Comparison of ENCODE assay signal across 8 cellular contexts in genomic region chr11:102341844-102342318, GRCh38. TPM values are rescaled to one million over a fixed set of nuclear protein-coding genes. Genes with fewer than 3 reads are reported as not detected.
DNase-seq lines count a peak whose midpoint lies in the region; ATAC-seq and TF ChIP-seq lines count a peak whose summit lies in the region.

No MANE protein-coding gene starts in this region.

- intact Hi-C loops in adrenal gland (cut with DNase I), result loop anchor here (5.0 kb wide), 2 partner anchors 150 to 155 kb away; no protein-coding TSS in a partner anchor
- intact Hi-C loops in left ventricle myocardium inferior (cut with micrococcal nuclease), result loop anchor here (5.0 kb wide), 2 partner anchors 55 to 155 kb away; no protein-coding TSS in a partner anchor

- no peak for ATAC-seq in HG03097 (IDR thresholded peaks at IDR 0.05; ENCODE audit: low FRiP score, unreplicated experiment)

- no peaks in the 10 kb centered on the region for H3K9me3 ChIP-seq in adrenal gland (replicated peaks in 1 of 3)
- no peaks in the 10 kb centered on the region for H3K9me3 ChIP-seq in left ventricle myocardium inferior (replicated peaks)

- peak; percentile 73 for TF ChIP-seq CTCF in GM10248 (IDR thresholded peaks at IDR 0.05; ENCODE audit: control extremely low read depth, extremely low read depth, low read depth, missing control alignments)
- peak; percentile 81 for TF ChIP-seq CTCF in HFF-Myc (IDR thresholded peaks at IDR 0.05; ENCODE audit: low read depth, low read length, missing control alignments)
- TF ChIP-seq CTCF in adrenal gland (IDR thresholded peaks at IDR 0.05), result peak; percentile 74 to 90 (median 84)
- TF ChIP-seq CTCF in left ventricle myocardium inferior (IDR thresholded peaks at IDR 0.05; ENCODE audit: borderline replicate concordance), result peak; percentile 87
- peak; percentile 87 for TF ChIP-seq CTCF in retinal pigment epithelial cell (conservative IDR thresholded peaks at IDR 0.05; ENCODE audit: low read depth, low read length)

- H3K36me3 ChIP-seq in adrenal gland (replicated peaks in 1 of 2) (no peaks in the 10 kb centered on the region), left ventricle myocardium inferior (peaks cover 13% of the 10 kb centered on the region)

- 0 to 27% (median 18%) methylated on average over 1 of the region's 1 CpG for WGBS in adrenal gland, 4 donors

- H3K27me3 ChIP-seq in adrenal gland (no peaks in the 10 kb centered on the region), left ventricle myocardium inferior (ENCODE audit: low read depth) (no peaks in the 10 kb centered on the region)

- POLR2A ChIA-PET in GM10248 (lab: Yijun Ruan, JAX), result interaction anchor here (0.5 kb wide), 1 partner anchor 270 kb away, joined by 3 read pairs; no protein-coding TSS in a partner anchor

- H3K27ac ChIP-seq in adrenal gland (no peak overlapping the region), left ventricle myocardium inferior (replicated peaks) (no peak overlapping the region)

- H3K4me3 ChIP-seq in HFF-Myc (replicated peaks; ENCODE audit: low read depth, low read length), result no peak overlapping the region
- H3K4me3 ChIP-seq in adrenal gland, result no peak overlapping the region
- no peak overlapping the region for H3K4me3 ChIP-seq in left ventricle myocardium inferior
- H3K4me3 ChIP-seq in retinal pigment epithelial cell (ENCODE audit: low read length), result no peak overlapping the region

- CTCF ChIA-PET in GM10248 (lab: Yijun Ruan, JAX), result interaction anchor here (0.7 to 8.9 kb wide), 75 partner anchors 8 to 481 kb away, joined by 3 to 213 read pairs (median 5); partner anchors contain the start of genes BIRC3, MMP7 and TMEM123

- H3K4me1 ChIP-seq in adrenal gland (replicated peaks in 1 of 2), result peaks cover 0 to 10% of the 10 kb centered on the region in 2 donors
- H3K4me1 ChIP-seq in left ventricle myocardium inferior, result peaks cover 7% of the 10 kb centered on the region

- no peak for TF ChIP-seq POLR2A in adrenal gland (IDR thresholded peaks at IDR 0.05)

- DNase-seq in GM10248 (ENCODE audit: extremely low spot score) (peak; percentile 54), HFF-Myc (ENCODE audit: extremely low read depth, low read depth) (peak; percentile 88), NCI-H128 (lab: John Stamatoyannopoulos, UW; ENCODE audit: unreplicated experiment) (peak; percentile 49), T follicular helper cell (ENCODE audit: low read depth) (peak; percentile 56), adrenal gland (peak; percentile 78 to 92 (median 81)), left ventricle myocardium inferior (peak; percentile 40), retinal pigment epithelial cell (ENCODE audit: low read depth) (no peak)

RNA-seq across cellular contexts. Expression of gene BIRC2, which starts 5.1 kb away (rescaled TPM):
- total RNA-seq in adrenal gland, result 100 to 1,000 TPM in 1 of 8 donors, 10 to 100 TPM in 7; 33.4 to 112 (median 48.4) TPM
- 10 to 100 TPM; 25.8 to 50.1 (median 27.9) TPM for polyA plus RNA-seq in adrenal gland
- 30.4 TPM for total RNA-seq in left ventricle myocardium inferior

RNA-seq across cellular contexts. Expression of gene BIRC3, which starts 24.6 kb away (rescaled TPM):
- total RNA-seq in adrenal gland, result 1 to 10 TPM in 7 of 8 donors, under 1 TPM in 1; 0.48 to 8.6 (median 2.8) TPM
- 1 to 10 TPM; 2.9 to 7.6 (median 3.9) TPM for polyA plus RNA-seq in adrenal gland
- total RNA-seq in left ventricle myocardium inferior, result 8.1 TPM
